Comparison of ENCODE assay signal across 33 cellular contexts in the genomic region with DNA sequence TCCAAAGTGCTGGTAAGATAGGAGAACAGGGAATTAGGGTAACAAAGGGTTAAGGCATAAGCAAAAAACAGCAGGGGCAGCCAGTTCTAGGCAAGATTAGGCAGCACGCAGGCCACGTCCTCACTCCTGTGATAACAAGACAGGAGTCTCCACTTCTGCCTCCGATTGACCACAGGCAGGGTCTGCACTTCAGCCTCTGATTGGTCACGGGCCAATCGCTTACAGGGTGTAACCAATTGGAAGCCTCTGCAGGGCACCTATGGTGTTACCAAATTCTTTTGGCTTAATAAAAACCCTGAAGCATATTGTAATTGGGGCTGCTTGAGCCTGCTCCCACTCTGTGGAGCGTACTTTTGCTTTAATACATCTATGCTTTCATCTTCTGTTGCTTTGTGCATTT. TPM values are rescaled to one million over a fixed set of nuclear protein-coding genes. Genes with fewer than 3 reads are reported as not detected.
"Had no signal": no experiment of that assay in that cellular context is flagged by ENCODE, and none has a peak within 500 bp of the region (broad histone marks: within the 10 kb centered on the region; RNA-seq: fewer than 3 reads in every experiment).

No MANE protein-coding gene starts in this region.

- DNase-seq: activated CD4-positive, alpha-beta T cell treated with anti-CD3 and anti-CD28 coated beads for 36 hours; activated CD4-positive, alpha-beta T cell treated with anti-CD3 and anti-CD28 coated beads, Interleukin-2, amount 10 ng/mL, durations not matched to agents 7 days and 5 days; activated CD4-positive, alpha-beta T cell treated with anti-CD3 and anti-CD28 coated beads, Interleukin-2, amount 50 U/mL, for 48 hours; activated CD8-positive, alpha-beta T cell treated with anti-CD3 and anti-CD28 coated beads, Interleukin-2, amount 10 ng/mL, durations not matched to agents 7 days and 5 days; activated gamma-delta T cell; activated naive CD4-positive, alpha-beta T cell treated with Interleukin-2 at 50 U/mL for 16 hours; activated naive CD8-positive, alpha-beta T cell treated with anti-CD3 and anti-CD28 coated beads, Interleukin-2, amount 10 ng/mL, durations not matched to agents 7 days and 5 days; activated T-cell treated with anti-CD3 and anti-CD28 coated beads, Interleukin-2, amount 50 U/mL, for 24 hours; amygdala; Kasumi-1; MG63; NCI-H1048; NCI-H1105 treated with DMSO at 0.1 percent for 48 hours; NCI-H1436; NCI-H1694; NCI-H1930; NCI-H2081 treated with DMSO at 0.1 percent for 48 hours; NCI-H226; NCI-H446 treated with DMSO at 0.1 percent for 48 hours; NCI-H524; Right ventricle myocardium superior; SW 1271; T-helper 1 cell; T-helper 2 cell; T-helper 9 cell had no signal

- H3K27ac ChIP-seq: ascending aorta, cardiac muscle cell had no signal

- H3K4me3 Mint-ChIP-seq: activated CD4-positive, alpha-beta T cell treated with anti-CD3 and anti-CD28 coated beads for 36 hours; activated CD4-positive, alpha-beta T cell treated with anti-CD3 and anti-CD28 coated beads, Interleukin-2, amount 10 ng/mL, durations not matched to agents 7 days and 5 days; activated CD8-positive, alpha-beta T cell treated with anti-CD3 and anti-CD28 coated beads, Interleukin-2, amount 10 ng/mL, durations not matched to agents 7 days and 5 days; activated naive CD4-positive, alpha-beta T cell treated with anti-CD3 and anti-CD28 coated beads, Interleukin-2, amount 50 U/mL, for 24 hours; activated naive CD8-positive, alpha-beta T cell treated with anti-CD3 and anti-CD28 coated beads, Interleukin-2, amount 10 ng/mL, durations not matched to agents 7 days and 5 days; activated T-cell treated with anti-CD3 and anti-CD28 coated beads, Interleukin-2, amount 50 U/mL, for 24 hours; central memory CD8-positive, alpha-beta T cell had no signal

- H3K9me3 Mint-ChIP-seq: activated CD4-positive, alpha-beta T cell treated with anti-CD3 and anti-CD28 coated beads, Interleukin-2, amount 10 ng/mL, durations not matched to agents 7 days and 5 days; activated naive CD4-positive, alpha-beta T cell treated with anti-CD3 and anti-CD28 coated beads, Interleukin-2, amount 50 U/mL, for 24 hours; activated naive CD8-positive, alpha-beta T cell treated with anti-CD3 and anti-CD28 coated beads, Interleukin-2, amount 10 ng/mL, durations not matched to agents 7 days and 5 days; activated T-cell treated with anti-CD3 and anti-CD28 coated beads, Interleukin-2, amount 50 U/mL, for 24 hours; activated T-helper 2 cell treated with anti-CD3 and anti-CD28 coated beads, Interferon-gamma antibody, Interleukin-2, Interleukin-4, amounts not matched to agents 10 μg/mL and 5 μg/mL and 100 μg/mL, durations not matched to agents 14 hours and 24 hours and 36 hours; central memory CD8-positive, alpha-beta T cell had no signal

- H3K27ac Mint-ChIP-seq: activated CD4-positive, alpha-beta T cell treated with anti-CD3 and anti-CD28 coated beads for 36 hours; activated CD4-positive, alpha-beta T cell treated with anti-CD3 and anti-CD28 coated beads, Interleukin-2, amount 10 ng/mL, durations not matched to agents 7 days and 5 days; activated CD8-positive, alpha-beta T cell treated with anti-CD3 and anti-CD28 coated beads, Interleukin-2, amount 10 ng/mL, durations not matched to agents 7 days and 5 days; activated naive CD4-positive, alpha-beta T cell treated with anti-CD3 and anti-CD28 coated beads, Interleukin-2, amount 50 U/mL, for 24 hours; activated naive CD8-positive, alpha-beta T cell treated with anti-CD3 and anti-CD28 coated beads, Interleukin-2, amount 10 ng/mL, durations not matched to agents 7 days and 5 days; activated T-cell treated with anti-CD3 and anti-CD28 coated beads, Interleukin-2, amount 50 U/mL, for 24 hours; activated T-helper 2 cell treated with anti-CD3 and anti-CD28 coated beads, Interferon-gamma antibody, Interleukin-2, Interleukin-4, amounts not matched to agents 10 μg/mL and 5 μg/mL and 100 μg/mL, durations not matched to agents 14 hours and 24 hours and 36 hours had no signal

- ATAC-seq: activated CD4-positive, alpha-beta T cell treated with anti-CD3 and anti-CD28 coated beads for 36 hours; activated CD4-positive, CD25-positive, alpha-beta regulatory T cell treated with anti-CD3 and anti-CD28 coated beads, Interleukin-2, amount 50 U/mL, for 24 hours; activated CD8-positive, alpha-beta T cell treated with anti-CD3 and anti-CD28 coated beads, Interleukin-2, amount 10 ng/mL, durations not matched to agents 7 days and 5 days had no signal

- H3K9me3 ChIP-seq: ascending aorta had no signal

- H3K27me3 ChIP-seq: ascending aorta, cardiac muscle cell had no signal

- H3K4me3 ChIP-seq: ascending aorta, cardiac muscle cell, MG63 had no signal

- H3K36me3 ChIP-seq: ascending aorta, cardiac muscle cell, MG63 had no signal

- H3K4me1 ChIP-seq: ascending aorta had no signal

- H3K4me1 Mint-ChIP-seq: activated CD4-positive, alpha-beta T cell treated with anti-CD3 and anti-CD28 coated beads for 36 hours; activated CD4-positive, alpha-beta T cell treated with anti-CD3 and anti-CD28 coated beads, Interleukin-2, amount 10 ng/mL, durations not matched to agents 7 days and 5 days; activated naive CD4-positive, alpha-beta T cell treated with anti-CD3 and anti-CD28 coated beads, Interleukin-2, amount 50 U/mL, for 24 hours; central memory CD8-positive, alpha-beta T cell had no signal

- H3K36me3 Mint-ChIP-seq: activated naive CD4-positive, alpha-beta T cell treated with anti-CD3 and anti-CD28 coated beads, Interleukin-2, amount 50 U/mL, for 24 hours; activated naive CD8-positive, alpha-beta T cell treated with anti-CD3 and anti-CD28 coated beads, Interleukin-2, amount 10 ng/mL, durations not matched to agents 7 days and 5 days had no signal

RNA-seq across cellular contexts. Expression of gene CABP2, which starts 48.2 kb away (rescaled TPM):
- total RNA-seq: activated CD4-positive, alpha-beta T cell treated with anti-CD3 and anti-CD28 coated beads for 36 hours; activated CD4-positive, alpha-beta T cell treated with anti-CD3 and anti-CD28 coated beads, Interleukin-2, amount 10 ng/mL, durations not matched to agents 7 days and 5 days; activated CD8-positive, alpha-beta T cell treated with anti-CD3 and anti-CD28 coated beads, Interleukin-2, amount 10 ng/mL, durations not matched to agents 7 days and 5 days; activated naive CD8-positive, alpha-beta T cell treated with anti-CD3 and anti-CD28 coated beads, Interleukin-2, amount 10 ng/mL, durations not matched to agents 7 days and 5 days; activated T-helper 2 cell treated with anti-CD3 and anti-CD28 coated beads, Interferon-gamma antibody, Interleukin-2, Interleukin-4, amounts not matched to agents 10 μg/mL and 5 μg/mL and 100 μg/mL, durations not matched to agents 14 hours and 24 hours and 36 hours; ascending aorta; cardiac muscle cell; OCI-LY7; Right ventricle myocardium superior had no signal
- polyA plus RNA-seq: adipose tissue, cardiac muscle cell had no signal
